In the genomic region with DNA sequence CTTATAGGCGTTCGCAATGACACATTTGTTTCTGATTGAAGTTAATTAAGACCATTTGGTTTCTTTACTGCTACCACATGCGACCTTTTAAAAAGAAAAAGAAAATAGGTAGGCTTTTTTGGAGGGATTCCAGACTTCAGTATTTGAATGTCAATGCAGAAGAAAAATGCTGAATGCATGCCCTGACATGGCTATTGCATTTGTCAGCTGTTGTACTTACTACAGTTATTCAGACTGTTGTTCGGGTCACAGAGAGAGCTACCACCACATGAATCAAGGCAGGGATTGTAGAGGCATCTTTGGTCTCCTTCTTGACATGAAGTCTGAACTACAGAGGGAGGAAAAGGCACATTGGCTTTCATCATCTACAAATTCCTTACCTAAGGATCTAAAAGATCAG, we compare ENCODE assay signal across 19 cellular contexts.
"Had no signal": no experiment of that assay in that cellular context is flagged by ENCODE, and none has a peak within 500 bp of the region (broad histone marks: within the 10 kb centered on the region; RNA-seq: fewer than 3 reads in every experiment).

No MANE protein-coding gene starts in this region.

- H3K9me3 Mint-ChIP-seq: natural killer cell treated with Interleukin-12 subunit alpha and Interleukin-12 subunit beta and Interleukin-15 and Interleukin-18, amount 100 ng/mL, for 72 hours; type B pancreatic cell had no signal

- H3K4me1 Mint-ChIP-seq: neural progenitor cell had no signal

- ATAC-seq: left lobe of liver; natural killer cell treated with Interleukin-12 subunit alpha and Interleukin-12 subunit beta and Interleukin-15 and Interleukin-18, amount 100 ng/mL, for 72 hours; pancreas; right cardiac atrium; stimulated activated naive CD8-positive, alpha-beta T cell treated with anti-CD3 and anti-CD28 coated beads, Interleukin-15, Interleukin-2, amounts not matched to agents 100 U/mL and 50 U/mL, for 24 hours had no signal

- H3K9me3 ChIP-seq: esophagus muscularis mucosa, pancreas, suprapubic skin, thyroid gland had no signal

- H3K4me3 ChIP-seq: dorsolateral prefrontal cortex, esophagus muscularis mucosa, neural progenitor cell, pancreas, smooth muscle cell, suprapubic skin, thyroid gland had no signal

- H3K27me3 Mint-ChIP-seq: progenitor cell of endocrine pancreas had no signal

- H3K27ac ChIP-seq: dorsolateral prefrontal cortex, esophagus muscularis mucosa, neural progenitor cell, pancreas, suprapubic skin, thyroid gland had no signal

- DNase-seq: central memory CD4-positive, alpha-beta T cell; cortex of kidney; dorsolateral prefrontal cortex; effector CD8-positive, alpha-beta T cell; glutamatergic neuron; occipital lobe; pancreas; right cardiac atrium; stimulated activated CD4-positive, alpha-beta T cell treated with anti-CD3 and anti-CD28 coated beads, Interleukin-2, amount 100 ng/mL, for 48 hours; stimulated activated naive CD8-positive, alpha-beta T cell treated with anti-CD3 and anti-CD28 coated beads, Interleukin-15, Interleukin-2, amounts not matched to agents 100 U/mL and 50 U/mL, for 24 hours; thyroid gland had no signal

- H3K36me3 ChIP-seq: neural progenitor cell, pancreas, suprapubic skin, thyroid gland had no signal

- H3K4me3 Mint-ChIP-seq: natural killer cell treated with Interleukin-12 subunit alpha and Interleukin-12 subunit beta and Interleukin-15 and Interleukin-18, amount 100 ng/mL, for 72 hours; neural progenitor cell; type B pancreatic cell had no signal

- H3K27ac Mint-ChIP-seq: natural killer cell treated with Interleukin-12 subunit alpha and Interleukin-12 subunit beta and Interleukin-15 and Interleukin-18, amount 100 ng/mL, for 72 hours; neural progenitor cell; progenitor cell of endocrine pancreas; type B pancreatic cell had no signal

- H3K9ac ChIP-seq: neural progenitor cell had no signal

- H3K4me1 ChIP-seq: esophagus muscularis mucosa, neural progenitor cell, pancreas, thyroid gland had no signal

- H3K36me3 Mint-ChIP-seq: natural killer cell treated with Interleukin-12 subunit alpha and Interleukin-12 subunit beta and Interleukin-15 and Interleukin-18, amount 100 ng/mL, for 72 hours; neural progenitor cell; type B pancreatic cell had no signal

- H3K27me3 ChIP-seq: esophagus muscularis mucosa, neural progenitor cell, pancreas, suprapubic skin, thyroid gland had no signal
